Comparison of ENCODE assay signal across 8 cellular contexts in the genomic region with DNA sequence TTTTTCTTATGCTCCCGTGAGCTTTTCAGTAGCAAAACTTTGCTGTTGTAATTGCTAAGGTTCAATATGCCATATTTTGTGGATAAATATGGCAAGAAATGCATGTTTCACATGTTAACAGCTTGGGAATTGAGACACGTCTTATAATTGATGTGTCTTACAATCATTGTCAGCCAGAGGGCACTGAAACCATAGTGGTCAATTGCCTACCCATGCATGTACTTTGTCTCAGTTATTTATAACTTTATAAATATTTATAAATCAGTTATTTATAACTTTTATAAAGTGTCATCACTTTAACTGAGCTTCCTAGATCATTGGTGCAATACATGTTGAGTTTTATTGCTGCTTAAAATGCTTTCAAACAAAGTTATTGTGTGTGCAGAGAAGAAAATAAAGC.
DNase-seq lines count a peak whose midpoint lies in the region; ATAC-seq, FAIRE-seq and TF ChIP-seq lines count a peak whose summit lies in the region.

No MANE protein-coding gene starts in this region.

- FAIRE-seq in GM12878 (lab: Jason Lieb, UNC), result no peak

- H3K36me3 ChIP-seq in cardiac muscle cell (no peaks in the 10 kb centered on the region), GM12878 (ENCODE audit: control insufficient read depth in 2 of 2, insufficient read depth in 2 of 2, low read length in 1 of 2) (no peaks in the 10 kb centered on the region)

- CTCF ChIA-PET in GM12878 (lab: Yijun Ruan, JAX), result interaction anchor here (0.7 to 3.5 kb wide), 13 partner anchors 10 to 472 kb away, joined by 3 to 35 read pairs (median 4); partner anchors contain the start of genes CPSF2 and NDUFB1

- TF ChIP-seq EP300 in GM12878 (IDR thresholded peaks at IDR 0.05; ENCODE audit: borderline replicate concordance in 1 of 2, control insufficient read depth in 1 of 2, low read depth in 2 of 2, low read length in 2 of 2), result no peak

- H3K27me3 ChIP-seq in cardiac muscle cell (no peaks in the 10 kb centered on the region), GM12878 (replicated peaks in 1 of 2; ENCODE audit: control insufficient read depth in 2 of 2, insufficient read depth in 2 of 2, low read length in 1 of 2) (0 out of 4 replicates have a peak, but pooled peaks cover 0 to 1% of the 10 kb centered on the region in 2 experiments)

- no peaks in the 10 kb centered on the region for H4K20me1 ChIP-seq in GM12878 (ENCODE audit: control insufficient read depth, insufficient read depth)

- H3K9me3 Mint-ChIP-seq in activated T-helper 17 cell treated with anti-CD3 and anti-CD28 coated beads, Interleukin-2, amount 50 U/mL, for 72 hours, result peaks cover 4% of the 10 kb centered on the region

- 3% methylated on average over 2 of the region's 2 CpGs for WGBS in GM12878 (ENCODE audit: insufficient coverage, insufficient replicate concordance, low lambda C conversion rate, missing lambda C conversion rate)

- no peaks in the 10 kb centered on the region for H3K4me1 Mint-ChIP-seq in activated T-helper 17 cell treated with anti-CD3 and anti-CD28 coated beads, Interleukin-2, amount 50 U/mL, for 72 hours

- in situ Hi-C loops in GM12878 (cut with MboI), result loop anchor here (10.0 kb wide), 1 partner anchor 345 kb away; no protein-coding TSS in a partner anchor

- no peak overlapping the region for H3K4me2 ChIP-seq in GM12878 (ENCODE audit: control insufficient read depth, insufficient read depth)

- no peaks in the 10 kb centered on the region for H3K36me3 Mint-ChIP-seq in activated T-helper 17 cell treated with anti-CD3 and anti-CD28 coated beads, Interleukin-2, amount 50 U/mL, for 72 hours (ENCODE audit: low read depth)

- intact Hi-C loops in left ventricle myocardium superior (cut with micrococcal nuclease) (no loop called here), GM12878 (cut with micrococcal nuclease; ENCODE audit: unreplicated experiment) (loop anchor here (1.0 to 2.0 kb wide), 3 partner anchors 243 to 347 kb away; no protein-coding TSS in a partner anchor)

- RAD21 ChIA-PET in GM12878 (lab: Charles Lee; ENCODE audit: unreplicated experiment), result interaction anchor here (0.6 to 1.2 kb wide), 6 partner anchors 233 to 805 kb away, joined by 3 to 12 read pairs (median 4); no protein-coding TSS in a partner anchor

- no peak for TF ChIP-seq POLR2A in GM12878 (IDR thresholded peaks at IDR 0.05; ENCODE audit: low read depth, low read length)

- H3K4me3 ChIP-seq in cardiac muscle cell, result no peak overlapping the region
- no peak overlapping the region for H3K4me3 ChIP-seq in GM12878

- no peaks in the 10 kb centered on the region for H3K79me2 ChIP-seq in GM12878 (ENCODE audit: control insufficient read depth, insufficient read depth, low read length)

- H3K4me1 ChIP-seq in cardiac muscle cell (ENCODE audit: low read depth) (no peaks in the 10 kb centered on the region), GM12878 (ENCODE audit: control insufficient read depth, insufficient read depth, low read length) (no peaks in the 10 kb centered on the region)

- SMC1A ChIA-PET in GM12878 (lab: Charles Lee; ENCODE audit: uncharacterized antibody, unreplicated experiment), result interaction anchor here (0.6 to 1.9 kb wide), 11 partner anchors 12 to 354 kb away, joined by 3 to 14 read pairs (median 4); no protein-coding TSS in a partner anchor

- H3K27ac Mint-ChIP-seq in activated T-helper 17 cell treated with anti-CD3 and anti-CD28 coated beads, Interleukin-2, amount 50 U/mL, for 72 hours, result no peak overlapping the region

- TF ChIP-seq CTCF in cardiac muscle cell (IDR thresholded peaks at IDR 0.05; ENCODE audit: low read depth, low read length) (peak; percentile 37), GM12878 (IDR thresholded peaks at IDR 0.05 in 2 of 3, conservative IDR thresholded peaks at IDR 0.05 in 1 of 3; ENCODE audit: control insufficient read depth in 2 of 3, extremely low read depth in 1 of 3, insufficient read depth in 1 of 3, low read depth in 3 of 3, low read length in 3 of 3) (peak; percentile 40 to 62 (median 44); a peak in 5 of 6 replicates)

- H2AFZ ChIP-seq in GM12878 (ENCODE audit: control insufficient read depth, low read depth, low read length), result no peak overlapping the region; the same call in 1 of the 2 replicates

- H3K9me3 ChIP-seq in cardiac muscle cell (ENCODE audit: low read depth) (no peaks in the 10 kb centered on the region), GM12878 (replicated peaks; ENCODE audit: control insufficient read depth, insufficient read depth, low read length) (no peaks in the 10 kb centered on the region)

- BruUV-seq in GM12878 (replicated peaks; lab: Mats Ljungman, UMichigan), result no TSS peak

- H3K27me3 Mint-ChIP-seq in activated T-helper 17 cell treated with anti-CD3 and anti-CD28 coated beads, Interleukin-2, amount 50 U/mL, for 72 hours, result no peaks in the 10 kb centered on the region

- POLR2A ChIA-PET in GM12878 (lab: Charles Lee), result no interaction called here

- TF ChIP-seq RAD21 in GM12878 (IDR thresholded peaks at IDR 0.05; ENCODE audit: insufficient read depth, low read depth, low read length), result peak; percentile 81

- no peak overlapping the region for H3K27ac ChIP-seq in cardiac muscle cell
- no peak overlapping the region for H3K27ac ChIP-seq in GM12878 (ENCODE audit: control insufficient read depth, insufficient read depth)

- ATAC-seq in left ventricle myocardium superior, result no peak
- peak; percentile 58; the same call in 2 of the 3 replicates for ATAC-seq in GM12878
- no peak for ATAC-seq in activated T-helper 17 cell treated with anti-CD3 and anti-CD28 coated beads, Interleukin-2, amount 50 U/mL, for 72 hours (replicated peaks)

- no peak overlapping the region for H3K9ac ChIP-seq in GM12878 (ENCODE audit: control insufficient read depth, insufficient read depth, low read length)

- H3K4me3 Mint-ChIP-seq in activated T-helper 17 cell treated with anti-CD3 and anti-CD28 coated beads, Interleukin-2, amount 50 U/mL, for 72 hours, result no peak overlapping the region

- peak; percentile 51 to 52 for DNase-seq in cardiac muscle cell (ENCODE audit: low read depth in 1 of 2, low spot score in 1 of 2)
- DNase-seq in left ventricle myocardium superior, result no peak
- DNase-seq in Kasumi-1 (lab: John Stamatoyannopoulos, UW), result peak; percentile 38 to 55
- DNase-seq in GM12878 (ENCODE audit: low read depth, low spot score), result no peak
- peak; percentile 20 for DNase-seq in left kidney (ENCODE audit: low read depth, low spot score)
- no peak for DNase-seq in SKM-1 treated with dmso at 0.1 percent for 144 hours (lab: John Stamatoyannopoulos, UW; ENCODE audit: unreplicated experiment)
- DNase-seq in UCSD-AML1 (lab: John Stamatoyannopoulos, UW; ENCODE audit: unreplicated experiment), result no peak

TF ChIP-seq in GM12878, 131 proteins besides CTCF, POLR2A, EP300 and RAD21 (continues in another document):
- no peak for TF ChIP-seq FOXM1 (IDR thresholded peaks at IDR 0.05; ENCODE audit: low read depth, low read length)
- TF ChIP-seq JUND (IDR thresholded peaks at IDR 0.05; ENCODE audit: low read depth, low read length), result no peak
- no peak for TF ChIP-seq CHD4 (IDR thresholded peaks at IDR 0.05)
- no peak for TF ChIP-seq ZNF24 (IDR thresholded peaks at IDR 0.05)
- TF ChIP-seq SP1 (IDR thresholded peaks at IDR 0.05; ENCODE audit: low read depth, low read length), result no peak
- no peak for TF ChIP-seq YY1 (IDR thresholded peaks at IDR 0.05; ENCODE audit: low read depth, low read length)
- TF ChIP-seq REST (IDR thresholded peaks at IDR 0.05; ENCODE audit: low read depth, low read length), result no peak
- no peak for TF ChIP-seq ZBTB33 (IDR thresholded peaks at IDR 0.05)

Comparison
In these comparisons a context has a peak if more than half of its experiments do, and no peak if none do; other contexts are left out.
1. DNase-seq: peak in cardiac muscle cell (2 of 2), Kasumi-1 (2 of 2) and left kidney (single experiment); none in left ventricle myocardium superior (single experiment), GM12878 (single experiment), SKM-1 treated with dmso at 0.1 percent for 144 hours (single experiment) and UCSD-AML1 (single experiment).